1 cellular context compared by ENCODE assay signal in the genomic region with DNA sequence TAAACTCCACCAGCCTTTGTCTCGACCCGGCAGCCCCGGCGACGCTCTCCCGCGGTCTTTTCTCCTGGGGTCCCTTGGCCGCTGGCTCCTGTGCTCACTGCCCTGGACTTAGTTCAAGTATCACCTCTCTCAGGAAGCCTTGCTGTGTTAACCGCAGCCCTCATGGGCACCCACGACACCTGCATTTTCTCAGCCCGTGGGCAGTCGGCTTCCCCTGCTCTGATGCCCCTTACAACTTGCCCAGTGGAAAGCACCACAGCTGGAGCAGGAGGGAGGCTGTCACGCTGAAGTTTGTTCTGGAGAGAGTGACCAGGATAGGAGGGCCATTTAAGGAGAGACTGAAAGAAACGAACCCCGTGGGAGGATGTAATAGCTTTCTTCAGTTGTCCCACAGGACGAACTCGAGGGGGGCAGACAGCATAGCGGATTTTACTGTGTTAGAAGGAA.
TF ChIP-seq lines count a peak whose summit lies in the region.

No MANE protein-coding gene starts in this region.

TF ChIP-seq in HepG2, 621 proteins besides CTCF, POLR2A, EP300 and RAD21 (continued from another document and continues in another):
- TF ChIP-seq, protein P1, sequence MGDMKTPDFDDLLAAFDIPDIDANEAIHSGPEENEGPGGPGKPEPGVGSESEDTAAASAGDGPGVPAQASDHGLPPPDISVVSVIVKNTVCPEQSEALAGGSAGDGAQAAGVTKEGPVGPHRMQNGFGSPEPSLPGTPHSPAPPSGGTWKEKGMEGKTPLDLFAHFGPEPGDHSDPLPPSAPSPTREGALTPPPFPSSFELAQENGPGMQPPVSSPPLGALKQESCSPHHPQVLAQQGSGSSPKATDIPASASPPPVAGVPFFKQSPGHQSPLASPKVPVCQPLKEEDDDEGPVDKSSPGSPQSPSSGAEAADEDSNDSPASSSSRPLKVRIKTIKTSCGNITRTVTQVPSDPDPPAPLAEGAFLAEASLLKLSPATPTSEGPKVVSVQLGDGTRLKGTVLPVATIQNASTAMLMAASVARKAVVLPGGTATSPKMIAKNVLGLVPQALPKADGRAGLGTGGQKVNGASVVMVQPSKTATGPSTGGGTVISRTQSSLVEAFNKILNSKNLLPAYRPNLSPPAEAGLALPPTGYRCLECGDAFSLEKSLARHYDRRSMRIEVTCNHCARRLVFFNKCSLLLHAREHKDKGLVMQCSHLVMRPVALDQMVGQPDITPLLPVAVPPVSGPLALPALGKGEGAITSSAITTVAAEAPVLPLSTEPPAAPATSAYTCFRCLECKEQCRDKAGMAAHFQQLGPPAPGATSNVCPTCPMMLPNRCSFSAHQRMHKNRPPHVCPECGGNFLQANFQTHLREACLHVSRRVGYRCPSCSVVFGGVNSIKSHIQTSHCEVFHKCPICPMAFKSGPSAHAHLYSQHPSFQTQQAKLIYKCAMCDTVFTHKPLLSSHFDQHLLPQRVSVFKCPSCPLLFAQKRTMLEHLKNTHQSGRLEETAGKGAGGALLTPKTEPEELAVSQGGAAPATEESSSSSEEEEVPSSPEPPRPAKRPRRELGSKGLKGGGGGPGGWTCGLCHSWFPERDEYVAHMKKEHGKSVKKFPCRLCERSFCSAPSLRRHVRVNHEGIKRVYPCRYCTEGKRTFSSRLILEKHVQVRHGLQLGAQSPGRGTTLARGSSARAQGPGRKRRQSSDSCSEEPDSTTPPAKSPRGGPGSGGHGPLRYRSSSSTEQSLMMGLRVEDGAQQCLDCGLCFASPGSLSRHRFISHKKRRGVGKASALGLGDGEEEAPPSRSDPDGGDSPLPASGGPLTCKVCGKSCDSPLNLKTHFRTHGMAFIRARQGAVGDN (CRISPR knock-in tag; IDR thresholded peaks at IDR 0.05), result peak; percentile 11
- TF ChIP-seq ZNF446 (CRISPR knock-in tag; IDR thresholded peaks at IDR 0.05), result 0 out of 2 replicates have a peak, but pooled peaks have one; percentile 14
- TF ChIP-seq, protein P2, sequence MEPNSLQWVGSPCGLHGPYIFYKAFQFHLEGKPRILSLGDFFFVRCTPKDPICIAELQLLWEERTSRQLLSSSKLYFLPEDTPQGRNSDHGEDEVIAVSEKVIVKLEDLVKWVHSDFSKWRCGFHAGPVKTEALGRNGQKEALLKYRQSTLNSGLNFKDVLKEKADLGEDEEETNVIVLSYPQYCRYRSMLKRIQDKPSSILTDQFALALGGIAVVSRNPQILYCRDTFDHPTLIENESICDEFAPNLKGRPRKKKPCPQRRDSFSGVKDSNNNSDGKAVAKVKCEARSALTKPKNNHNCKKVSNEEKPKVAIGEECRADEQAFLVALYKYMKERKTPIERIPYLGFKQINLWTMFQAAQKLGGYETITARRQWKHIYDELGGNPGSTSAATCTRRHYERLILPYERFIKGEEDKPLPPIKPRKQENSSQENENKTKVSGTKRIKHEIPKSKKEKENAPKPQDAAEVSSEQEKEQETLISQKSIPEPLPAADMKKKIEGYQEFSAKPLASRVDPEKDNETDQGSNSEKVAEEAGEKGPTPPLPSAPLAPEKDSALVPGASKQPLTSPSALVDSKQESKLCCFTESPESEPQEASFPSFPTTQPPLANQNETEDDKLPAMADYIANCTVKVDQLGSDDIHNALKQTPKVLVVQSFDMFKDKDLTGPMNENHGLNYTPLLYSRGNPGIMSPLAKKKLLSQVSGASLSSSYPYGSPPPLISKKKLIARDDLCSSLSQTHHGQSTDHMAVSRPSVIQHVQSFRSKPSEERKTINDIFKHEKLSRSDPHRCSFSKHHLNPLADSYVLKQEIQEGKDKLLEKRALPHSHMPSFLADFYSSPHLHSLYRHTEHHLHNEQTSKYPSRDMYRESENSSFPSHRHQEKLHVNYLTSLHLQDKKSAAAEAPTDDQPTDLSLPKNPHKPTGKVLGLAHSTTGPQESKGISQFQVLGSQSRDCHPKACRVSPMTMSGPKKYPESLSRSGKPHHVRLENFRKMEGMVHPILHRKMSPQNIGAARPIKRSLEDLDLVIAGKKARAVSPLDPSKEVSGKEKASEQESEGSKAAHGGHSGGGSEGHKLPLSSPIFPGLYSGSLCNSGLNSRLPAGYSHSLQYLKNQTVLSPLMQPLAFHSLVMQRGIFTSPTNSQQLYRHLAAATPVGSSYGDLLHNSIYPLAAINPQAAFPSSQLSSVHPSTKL (CRISPR knock-in tag; IDR thresholded peaks at IDR 0.05), result no peak
- TF ChIP-seq SAP130 (CRISPR knock-in tag; IDR thresholded peaks at IDR 0.05; ENCODE audit: low read depth), result peak; percentile 13; the same call in 1 of the 2 replicates
- TF ChIP-seq ZNF629 (CRISPR knock-in tag; conservative IDR thresholded peaks at IDR 0.05), result no peak
- TF ChIP-seq, protein P3, sequence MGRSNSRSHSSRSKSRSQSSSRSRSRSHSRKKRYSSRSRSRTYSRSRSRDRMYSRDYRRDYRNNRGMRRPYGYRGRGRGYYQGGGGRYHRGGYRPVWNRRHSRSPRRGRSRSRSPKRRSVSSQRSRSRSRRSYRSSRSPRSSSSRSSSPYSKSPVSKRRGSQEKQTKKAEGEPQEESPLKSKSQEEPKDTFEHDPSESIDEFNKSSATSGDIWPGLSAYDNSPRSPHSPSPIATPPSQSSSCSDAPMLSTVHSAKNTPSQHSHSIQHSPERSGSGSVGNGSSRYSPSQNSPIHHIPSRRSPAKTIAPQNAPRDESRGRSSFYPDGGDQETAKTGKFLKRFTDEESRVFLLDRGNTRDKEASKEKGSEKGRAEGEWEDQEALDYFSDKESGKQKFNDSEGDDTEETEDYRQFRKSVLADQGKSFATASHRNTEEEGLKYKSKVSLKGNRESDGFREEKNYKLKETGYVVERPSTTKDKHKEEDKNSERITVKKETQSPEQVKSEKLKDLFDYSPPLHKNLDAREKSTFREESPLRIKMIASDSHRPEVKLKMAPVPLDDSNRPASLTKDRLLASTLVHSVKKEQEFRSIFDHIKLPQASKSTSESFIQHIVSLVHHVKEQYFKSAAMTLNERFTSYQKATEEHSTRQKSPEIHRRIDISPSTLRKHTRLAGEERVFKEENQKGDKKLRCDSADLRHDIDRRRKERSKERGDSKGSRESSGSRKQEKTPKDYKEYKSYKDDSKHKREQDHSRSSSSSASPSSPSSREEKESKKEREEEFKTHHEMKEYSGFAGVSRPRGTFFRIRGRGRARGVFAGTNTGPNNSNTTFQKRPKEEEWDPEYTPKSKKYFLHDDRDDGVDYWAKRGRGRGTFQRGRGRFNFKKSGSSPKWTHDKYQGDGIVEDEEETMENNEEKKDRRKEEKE (IDR thresholded peaks at IDR 0.05), result no peak
- TF ChIP-seq ZNF530 (CRISPR knock-in tag; IDR thresholded peaks at IDR 0.05; ENCODE audit: low read depth), result no peak; the same call in 1 of the 2 replicates
- TF ChIP-seq, protein P4, sequence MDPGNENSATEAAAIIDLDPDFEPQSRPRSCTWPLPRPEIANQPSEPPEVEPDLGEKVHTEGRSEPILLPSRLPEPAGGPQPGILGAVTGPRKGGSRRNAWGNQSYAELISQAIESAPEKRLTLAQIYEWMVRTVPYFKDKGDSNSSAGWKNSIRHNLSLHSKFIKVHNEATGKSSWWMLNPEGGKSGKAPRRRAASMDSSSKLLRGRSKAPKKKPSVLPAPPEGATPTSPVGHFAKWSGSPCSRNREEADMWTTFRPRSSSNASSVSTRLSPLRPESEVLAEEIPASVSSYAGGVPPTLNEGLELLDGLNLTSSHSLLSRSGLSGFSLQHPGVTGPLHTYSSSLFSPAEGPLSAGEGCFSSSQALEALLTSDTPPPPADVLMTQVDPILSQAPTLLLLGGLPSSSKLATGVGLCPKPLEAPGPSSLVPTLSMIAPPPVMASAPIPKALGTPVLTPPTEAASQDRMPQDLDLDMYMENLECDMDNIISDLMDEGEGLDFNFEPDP (CRISPR knock-in tag; conservative IDR thresholded peaks at IDR 0.05), result no peak
- no peak for TF ChIP-seq NR1H2 (CRISPR knock-in tag; IDR thresholded peaks at IDR 0.05; ENCODE audit: borderline replicate concordance, low read depth)
- TF ChIP-seq FOXC1 (CRISPR knock-in tag; IDR thresholded peaks at IDR 0.05; ENCODE audit: borderline replicate concordance), result peak; percentile 0; the same call in 1 of the 2 replicates
- 0 out of 2 replicates have a peak, but pooled peaks have one; percentile 9 for TF ChIP-seq ETV5 (CRISPR knock-in tag; IDR thresholded peaks at IDR 0.05; ENCODE audit: borderline replicate concordance)
- TF ChIP-seq, protein P5, sequence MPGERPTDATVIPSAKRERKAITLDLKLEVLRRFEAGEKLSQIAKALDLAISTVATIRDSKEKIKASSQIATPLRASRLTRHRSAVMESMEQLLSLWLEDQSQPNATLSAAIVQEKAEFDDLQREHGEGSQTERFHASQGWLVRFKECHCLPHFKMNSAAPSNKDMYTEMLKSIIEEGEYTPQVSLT (CRISPR knock-in tag; IDR thresholded peaks at IDR 0.05; ENCODE audit: borderline replicate concordance, low read depth), result no peak
- 0 out of 2 replicates have a peak, but pooled peaks have one; percentile 10 for TF ChIP-seq MTF2 (CRISPR knock-in tag; IDR thresholded peaks at IDR 0.05; ENCODE audit: borderline replicate concordance)
- TF ChIP-seq RXRA (CRISPR knock-in tag; IDR thresholded peaks at IDR 0.05), result no peak; the same call in 1 of the 2 replicates
- TF ChIP-seq ZNF12 (CRISPR knock-in tag; IDR thresholded peaks at IDR 0.05), result no peak
- no peak for TF ChIP-seq PAF1 (CRISPR knock-in tag; IDR thresholded peaks at IDR 0.05)
- peak; percentile 6; the same call in 1 of the 2 replicates for TF ChIP-seq POGZ (CRISPR knock-in tag; IDR thresholded peaks at IDR 0.05)
- TF ChIP-seq ZNF552 (CRISPR knock-in tag; IDR thresholded peaks at IDR 0.05; ENCODE audit: borderline replicate concordance), result peak; percentile 16; the same call in 1 of the 2 replicates
- TF ChIP-seq ZNF136 (CRISPR knock-in tag; IDR thresholded peaks at IDR 0.05; ENCODE audit: low read depth), result peak; percentile 21
- no peak; the same call in 1 of the 2 replicates for TF ChIP-seq HOXA5 (CRISPR knock-in tag; IDR thresholded peaks at IDR 0.05)
- TF ChIP-seq JARID2 (CRISPR knock-in tag; IDR thresholded peaks at IDR 0.05; ENCODE audit: insufficient replicate concordance), result no peak
- TF ChIP-seq ZNF256 (CRISPR knock-in tag; conservative IDR thresholded peaks at IDR 0.05), result no peak
- TF ChIP-seq, protein P6, sequence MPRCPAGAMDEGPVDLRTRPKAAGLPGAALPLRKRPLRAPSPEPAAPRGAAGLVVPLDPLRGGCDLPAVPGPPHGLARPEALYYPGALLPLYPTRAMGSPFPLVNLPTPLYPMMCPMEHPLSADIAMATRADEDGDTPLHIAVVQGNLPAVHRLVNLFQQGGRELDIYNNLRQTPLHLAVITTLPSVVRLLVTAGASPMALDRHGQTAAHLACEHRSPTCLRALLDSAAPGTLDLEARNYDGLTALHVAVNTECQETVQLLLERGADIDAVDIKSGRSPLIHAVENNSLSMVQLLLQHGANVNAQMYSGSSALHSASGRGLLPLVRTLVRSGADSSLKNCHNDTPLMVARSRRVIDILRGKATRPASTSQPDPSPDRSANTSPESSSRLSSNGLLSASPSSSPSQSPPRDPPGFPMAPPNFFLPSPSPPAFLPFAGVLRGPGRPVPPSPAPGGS (CRISPR knock-in tag; IDR thresholded peaks at IDR 0.05), result 0 out of 2 replicates have a peak, but pooled peaks have one; percentile 77
- TF ChIP-seq ZNF335 (CRISPR knock-in tag; IDR thresholded peaks at IDR 0.05), result peak; percentile 69
- no peak for TF ChIP-seq ZNF562 (CRISPR knock-in tag; IDR thresholded peaks at IDR 0.05; ENCODE audit: borderline replicate concordance)
- TF ChIP-seq ZNF3 (CRISPR knock-in tag; IDR thresholded peaks at IDR 0.05), result no peak
- TF ChIP-seq SP1 (IDR thresholded peaks at IDR 0.05), result no peak
- no peak for TF ChIP-seq SP1 (CRISPR knock-in tag; IDR thresholded peaks at IDR 0.05)
- TF ChIP-seq, protein P7, sequence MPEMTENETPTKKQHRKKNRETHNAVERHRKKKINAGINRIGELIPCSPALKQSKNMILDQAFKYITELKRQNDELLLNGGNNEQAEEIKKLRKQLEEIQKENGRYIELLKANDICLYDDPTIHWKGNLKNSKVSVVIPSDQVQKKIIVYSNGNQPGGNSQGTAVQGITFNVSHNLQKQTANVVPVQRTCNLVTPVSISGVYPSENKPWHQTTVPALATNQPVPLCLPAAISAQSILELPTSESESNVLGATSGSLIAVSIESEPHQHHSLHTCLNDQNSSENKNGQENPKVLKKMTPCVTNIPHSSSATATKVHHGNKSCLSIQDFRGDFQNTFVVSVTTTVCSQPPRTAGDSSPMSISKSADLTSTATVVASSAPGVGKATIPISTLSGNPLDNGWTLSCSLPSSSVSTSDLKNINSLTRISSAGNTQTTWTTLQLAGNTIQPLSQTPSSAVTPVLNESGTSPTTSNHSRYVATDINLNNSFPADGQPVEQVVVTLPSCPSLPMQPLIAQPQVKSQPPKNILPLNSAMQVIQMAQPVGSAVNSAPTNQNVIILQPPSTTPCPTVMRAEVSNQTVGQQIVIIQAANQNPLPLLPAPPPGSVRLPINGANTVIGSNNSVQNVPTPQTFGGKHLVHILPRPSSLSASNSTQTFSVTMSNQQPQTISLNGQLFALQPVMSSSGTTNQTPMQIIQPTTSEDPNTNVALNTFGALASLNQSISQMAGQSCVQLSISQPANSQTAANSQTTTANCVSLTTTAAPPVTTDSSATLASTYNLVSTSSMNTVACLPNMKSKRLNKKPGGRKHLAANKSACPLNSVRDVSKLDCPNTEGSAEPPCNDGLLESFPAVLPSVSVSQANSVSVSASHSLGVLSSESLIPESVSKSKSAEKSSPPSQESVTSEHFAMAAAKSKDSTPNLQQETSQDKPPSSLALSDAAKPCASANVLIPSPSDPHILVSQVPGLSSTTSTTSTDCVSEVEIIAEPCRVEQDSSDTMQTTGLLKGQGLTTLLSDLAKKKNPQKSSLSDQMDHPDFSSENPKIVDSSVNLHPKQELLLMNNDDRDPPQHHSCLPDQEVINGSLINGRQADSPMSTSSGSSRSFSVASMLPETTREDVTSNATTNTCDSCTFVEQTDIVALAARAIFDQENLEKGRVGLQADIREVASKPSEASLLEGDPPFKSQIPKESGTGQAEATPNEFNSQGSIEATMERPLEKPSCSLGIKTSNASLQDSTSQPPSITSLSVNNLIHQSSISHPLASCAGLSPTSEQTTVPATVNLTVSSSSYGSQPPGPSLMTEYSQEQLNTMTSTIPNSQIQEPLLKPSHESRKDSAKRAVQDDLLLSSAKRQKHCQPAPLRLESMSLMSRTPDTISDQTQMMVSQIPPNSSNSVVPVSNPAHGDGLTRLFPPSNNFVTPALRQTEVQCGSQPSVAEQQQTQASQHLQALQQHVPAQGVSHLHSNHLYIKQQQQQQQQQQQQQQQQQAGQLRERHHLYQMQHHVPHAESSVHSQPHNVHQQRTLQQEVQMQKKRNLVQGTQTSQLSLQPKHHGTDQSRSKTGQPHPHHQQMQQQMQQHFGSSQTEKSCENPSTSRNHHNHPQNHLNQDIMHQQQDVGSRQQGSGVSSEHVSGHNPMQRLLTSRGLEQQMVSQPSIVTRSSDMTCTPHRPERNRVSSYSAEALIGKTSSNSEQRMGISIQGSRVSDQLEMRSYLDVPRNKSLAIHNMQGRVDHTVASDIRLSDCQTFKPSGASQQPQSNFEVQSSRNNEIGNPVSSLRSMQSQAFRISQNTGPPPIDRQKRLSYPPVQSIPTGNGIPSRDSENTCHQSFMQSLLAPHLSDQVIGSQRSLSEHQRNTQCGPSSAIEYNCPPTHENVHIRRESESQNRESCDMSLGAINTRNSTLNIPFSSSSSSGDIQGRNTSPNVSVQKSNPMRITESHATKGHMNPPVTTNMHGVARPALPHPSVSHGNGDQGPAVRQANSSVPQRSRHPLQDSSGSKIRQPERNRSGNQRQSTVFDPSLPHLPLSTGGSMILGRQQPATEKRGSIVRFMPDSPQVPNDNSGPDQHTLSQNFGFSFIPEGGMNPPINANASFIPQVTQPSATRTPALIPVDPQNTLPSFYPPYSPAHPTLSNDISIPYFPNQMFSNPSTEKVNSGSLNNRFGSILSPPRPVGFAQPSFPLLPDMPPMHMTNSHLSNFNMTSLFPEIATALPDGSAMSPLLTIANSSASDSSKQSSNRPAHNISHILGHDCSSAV (CRISPR knock-in tag; IDR thresholded peaks at IDR 0.05; ENCODE audit: borderline replicate concordance), result 0 out of 2 replicates have a peak, but pooled peaks have one; percentile 5
- no peak for TF ChIP-seq DNMT1 (CRISPR knock-in tag; IDR thresholded peaks at IDR 0.05)
- TF ChIP-seq, protein P8, sequence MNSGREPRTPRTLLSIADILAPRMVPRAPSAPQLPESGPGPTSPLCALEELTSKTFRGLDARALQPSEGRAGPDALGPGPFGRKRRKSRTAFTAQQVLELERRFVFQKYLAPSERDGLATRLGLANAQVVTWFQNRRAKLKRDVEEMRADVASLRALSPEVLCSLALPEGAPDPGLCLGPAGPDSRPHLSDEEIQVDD (CRISPR knock-in tag; IDR thresholded peaks at IDR 0.05; ENCODE audit: borderline replicate concordance), result peak; percentile 56; the same call in 1 of the 2 replicates
